11 cellular contexts compared by ENCODE assay signal in the genomic region with DNA sequence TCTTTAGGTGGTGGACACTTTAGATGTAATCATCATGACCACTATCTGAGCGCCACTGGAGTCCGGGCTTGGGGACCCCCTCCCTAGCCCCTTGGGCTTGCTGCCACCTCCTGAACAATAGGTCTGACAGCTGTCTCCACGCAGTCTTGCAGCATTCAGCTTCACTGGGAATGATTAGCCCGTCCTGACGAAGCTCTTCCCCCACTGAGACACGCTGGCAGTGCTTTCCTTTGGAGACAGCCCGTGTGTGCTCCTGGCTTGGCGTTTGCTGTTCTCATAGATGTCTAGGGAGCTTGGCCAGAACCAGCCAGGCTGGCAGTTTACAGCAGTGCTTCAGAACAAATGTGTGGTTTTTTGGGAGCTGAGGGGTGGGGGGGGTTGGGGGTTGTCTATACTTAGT.
DNase-seq lines count a peak whose midpoint lies in the region; ATAC-seq and TF ChIP-seq lines count a peak whose summit lies in the region.
"Had no signal": no experiment of that assay in that cellular context is flagged by ENCODE, and none has a peak within 500 bp of the region (broad histone marks: within the 10 kb centered on the region; RNA-seq: fewer than 3 reads in every experiment).

No MANE protein-coding gene starts in this region.

- H3K4me1 ChIP-seq in ascending aorta (peaks cover 0 to 15% of the 10 kb centered on the region in 2 donors), tibial artery (peaks cover 0 to 28% (median 14%) of the 10 kb centered on the region in 4 donors)

- ATAC-seq in left ventricle myocardium superior = peak; percentile 84
- no peak for ATAC-seq in GM19023 (IDR thresholded peaks at IDR 0.05; ENCODE audit: unreplicated experiment)
- no peak for ATAC-seq in GM18868 (IDR thresholded peaks at IDR 0.05; ENCODE audit: unreplicated experiment)
- ATAC-seq: natural killer cell had no signal

- H3K9me3 ChIP-seq in ascending aorta (no peaks in the 10 kb centered on the region), tibial artery (no peaks in the 10 kb centered on the region)

- DNase-seq in NCI-H748 (lab: John Stamatoyannopoulos, UW; ENCODE audit: unreplicated experiment) (peak; percentile 10), NCI-H748 treated with DMSO at 0.1 percent for 48 hours (lab: John Stamatoyannopoulos, UW) (no peak), ascending aorta (ENCODE audit: low spot score in 2 of 2) (peak in 1 of 2 donors; percentile 68), left ventricle myocardium superior (peak; percentile 39), tibial artery (peak in 1 of 2 donors; percentile 73), DMS53 treated with DMSO at 0.1 percent for 48 hours (lab: John Stamatoyannopoulos, UW; ENCODE audit: unreplicated experiment) (no peak)
- DNase-seq: activated naive CD8-positive, alpha-beta T cell treated with anti-CD3 and anti-CD28 coated beads for 36 hours; natural killer cell; NCI-H82 had no signal

- H3K4me3 ChIP-seq in ascending aorta = peak overlapping the region in 1 of 2 donors; percentile 10
- H3K4me3 ChIP-seq in tibial artery = no peak overlapping the region

- H3K36me3 ChIP-seq in ascending aorta (no peaks in the 10 kb centered on the region), tibial artery (no peaks in the 10 kb centered on the region)

- H3K27me3 ChIP-seq in ascending aorta (no peaks in the 10 kb centered on the region), tibial artery (no peaks in the 10 kb centered on the region)

- TF ChIP-seq CTCF in ascending aorta (IDR thresholded peaks at IDR 0.05) = no peak
- TF ChIP-seq CTCF in tibial artery (IDR thresholded peaks at IDR 0.05) = no peak

- intact Hi-C loops in ascending aorta (cut with DNase I) = loop anchor here (5.0 kb wide), 1 partner anchor 89 kb away; no protein-coding TSS in a partner anchor
- intact Hi-C loops in left ventricle myocardium superior (cut with micrococcal nuclease) = no loop called here
- intact Hi-C loops in tibial artery (cut with DNase I; ENCODE audit: low total_unique reads) = no loop called here

- H3K27ac ChIP-seq in ascending aorta (peak overlapping the region; percentile 74 to 83), tibial artery (peak overlapping the region; percentile 71)

Comparison
In these comparisons a context has a peak if more than half of its experiments do, and no peak if none do; other contexts are left out.
1. DNase-seq: peak in NCI-H748 (single experiment) and left ventricle myocardium superior (single experiment); none in NCI-H748 treated with DMSO at 0.1 percent for 48 hours (single experiment) and DMS53 treated with DMSO at 0.1 percent for 48 hours (single experiment).